In genomic region chr3:25457642-25458419, GRCh38 we compare ENCODE assay signal across 11 cellular contexts. TPM values are rescaled to one million over a fixed set of nuclear protein-coding genes. Genes with fewer than 3 reads are reported as not detected.
DNase-seq lines count a peak whose midpoint lies in the region; TF ChIP-seq lines count a peak whose summit lies in the region.
"Had no signal": no experiment of that assay in that cellular context is flagged by ENCODE, and none has a peak within 500 bp of the region (broad histone marks: within the 10 kb centered on the region; RNA-seq: fewer than 3 reads in every experiment).

No MANE protein-coding gene starts in this region.

- H3K4me3 Mint-ChIP-seq in osteocyte (ENCODE audit: unreplicated experiment), result no peak overlapping the region

- no peak for TF ChIP-seq CTCF in ascending aorta (IDR thresholded peaks at IDR 0.05)
- no peak for TF ChIP-seq CTCF in foreskin fibroblast (IDR thresholded peaks at IDR 0.05; ENCODE audit: low read depth, low read length)
- TF ChIP-seq CTCF in osteocyte (IDR thresholded peaks at IDR 0.05), result no peak
- TF ChIP-seq CTCF in vagina (IDR thresholded peaks at IDR 0.05), result no peak
- TF ChIP-seq CTCF in stomach (IDR thresholded peaks at IDR 0.05), result no peak

- DNase-seq in Caki2 (ENCODE audit: low read depth), result peak; percentile 25
- no peak for DNase-seq in ascending aorta (ENCODE audit: low spot score in 2 of 2)
- DNase-seq in foreskin fibroblast, result peak; percentile 9 to 37
- no peak for DNase-seq in osteocyte (ENCODE audit: extremely low spot score, unreplicated experiment)
- DNase-seq in NCI-H526 treated with DMSO at 0.1 percent for 48 hours (lab: John Stamatoyannopoulos, UW), result no peak
- DNase-seq in NOMO-1 (lab: John Stamatoyannopoulos, UW; ENCODE audit: unreplicated experiment in 2 of 2), result no peak
- DNase-seq in vagina (ENCODE audit: extremely low spot score in 2 of 2), result no peak
- DNase-seq in stomach, result no peak
- DNase-seq: NCI-H1105, substantia nigra, T-helper 1 cell had no signal

- TF ChIP-seq POLR2A in vagina (IDR thresholded peaks at IDR 0.05), result no peak
- TF ChIP-seq POLR2A in stomach (IDR thresholded peaks at IDR 0.05), result no peak

- no peaks in the 10 kb centered on the region for H3K9me3 ChIP-seq in ascending aorta
- no peaks in the 10 kb centered on the region for H3K9me3 ChIP-seq in vagina
- no peaks in the 10 kb centered on the region for H3K9me3 ChIP-seq in stomach

- H3K27ac ChIP-seq in ascending aorta (peak overlapping the region; percentile 50 to 64), vagina (no peak overlapping the region), stomach (peak overlapping the region in 1 of 5 donors; percentile 6)

- peaks cover 4 to 20% of the 10 kb centered on the region in 2 donors for H3K4me1 ChIP-seq in ascending aorta
- peaks cover 62% of the 10 kb centered on the region for H3K4me1 ChIP-seq in vagina
- peaks cover 10 to 66% (median 33%) of the 10 kb centered on the region in 4 donors for H3K4me1 ChIP-seq in stomach

- H3K36me3 ChIP-seq in ascending aorta (no peaks in the 10 kb centered on the region), vagina (no peaks in the 10 kb centered on the region), stomach (no peaks in the 10 kb centered on the region)

- 59 to 68% (median 63%) methylated on average over 7 of the region's 7 CpGs for WGBS in stomach, 5 donors

- peaks cover 65% of the 10 kb centered on the region for H3K4me1 Mint-ChIP-seq in osteocyte (ENCODE audit: unreplicated experiment)

- H3K4me3 ChIP-seq in ascending aorta (no peak overlapping the region), foreskin fibroblast (ENCODE audit: low read depth in 1 of 2, low read length in 2 of 2) (no peak overlapping the region), vagina (no peak overlapping the region), stomach (no peak overlapping the region)

- in situ Hi-C loops in Caki2 (cut with HindIII; ENCODE audit: low pct_unique_long_range_greater_than_20kb, low sequenced_read_pairs), result no loop called here

- no peaks in the 10 kb centered on the region for H3K27me3 Mint-ChIP-seq in osteocyte (ENCODE audit: unreplicated experiment)

- H3K27me3 ChIP-seq in ascending aorta (no peaks in the 10 kb centered on the region), vagina (no peaks in the 10 kb centered on the region), stomach (no peaks in the 10 kb centered on the region)

- H3K36me3 Mint-ChIP-seq in osteocyte (ENCODE audit: unreplicated experiment), result peaks cover 4% of the 10 kb centered on the region

- no peak for TF ChIP-seq EP300 in stomach (IDR thresholded peaks at IDR 0.05)

- intact Hi-C loops in ascending aorta (cut with DNase I) (no loop called here), vagina (cut with DNase I) (no loop called here), stomach (cut with DNase I; ENCODE audit: low total_unique reads) (no loop called here)

- H3K27ac Mint-ChIP-seq in osteocyte (ENCODE audit: unreplicated experiment), result peak overlapping the region; percentile 67

- H3K9me3 Mint-ChIP-seq in osteocyte (ENCODE audit: unreplicated experiment), result no peaks in the 10 kb centered on the region

RNA-seq across cellular contexts. Expression of gene RARB, which starts 29.8 kb away (rescaled TPM):
- 25.6 and 29.9 TPM in 2 replicates for total RNA-seq in Caki2 (2014; rRNA removed; shearing (Covaris generic); ENCODE audit: low replicate concordance)
- total RNA-seq in ascending aorta, result 52.7 TPM
- total RNA-seq in osteocyte, result 4.8 and 5.0 TPM in 2 replicates
- 15.0 TPM for total RNA-seq in vagina
- total RNA-seq in stomach, result 10 to 100 TPM in 4 of 5 donors, 1 to 10 TPM in 1; 7.5 to 28.0 (median 12.5) TPM
- 1 to 10 TPM; 1.7 to 2.9 (median 2.1) TPM for polyA plus RNA-seq in stomach

Comparison
In these comparisons a context has a peak if more than half of its experiments do, and no peak if none do; other contexts are left out.
1. DNase-seq: peak in Caki2 (single experiment) and foreskin fibroblast (2 of 2); none in ascending aorta (0 of 2), osteocyte (single experiment), NCI-H526 treated with DMSO at 0.1 percent for 48 hours (single experiment), NOMO-1 (0 of 2), vagina (0 of 2) and stomach (single experiment).